Comparison of ENCODE assay signal across 35 cellular contexts in the genomic region with DNA sequence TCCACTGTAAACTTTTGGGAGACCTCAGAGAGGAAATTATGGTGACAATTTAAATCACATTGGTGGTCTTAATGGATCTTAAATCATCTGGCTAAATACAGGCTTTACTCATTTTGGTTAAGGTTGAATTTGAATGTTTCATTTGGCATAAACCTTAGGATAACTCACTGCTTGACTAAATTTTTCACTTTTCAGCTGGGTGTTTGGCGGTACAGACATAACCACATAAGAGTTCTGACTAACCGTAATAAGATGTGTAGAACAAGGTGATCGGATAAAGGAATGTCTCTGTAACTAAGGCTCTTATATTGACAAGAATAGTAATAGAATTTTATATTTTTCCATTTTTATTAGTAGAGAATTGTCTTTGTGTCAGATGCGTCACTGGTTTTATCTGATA.
"Had no signal": no experiment of that assay in that cellular context is flagged by ENCODE, and none has a peak within 500 bp of the region (broad histone marks: within the 10 kb centered on the region; RNA-seq: fewer than 3 reads in every experiment).

No MANE protein-coding gene starts in this region.

- FAIRE-seq: bronchial epithelial cell, TTC549 had no signal

- H3K27ac ChIP-seq: ascending aorta, cardiac muscle cell, VCaP had no signal

- DNase-seq: activated B cell treated with CpG ODN at 0.5 μM for 24 hours; activated CD4-positive, alpha-beta memory T cell treated with anti-CD3 and anti-CD28 coated beads for 36 hours; activated CD4-positive, alpha-beta T cell treated with anti-CD3 and anti-CD28 coated beads for 4 hours; activated CD4-positive, alpha-beta T cell treated with anti-CD3 and anti-CD28 coated beads, Interleukin-2, amount 10 ng/mL, durations not matched to agents 24 days and 14 days; activated CD4-positive, alpha-beta T cell treated with anti-CD3 and anti-CD28 coated beads, Interleukin-2, amount 50 U/mL, for 1 hour; activated CD4-positive, alpha-beta T cell treated with anti-CD3 and anti-CD28 coated beads, Interleukin-2, amount 50 U/mL, for 4 hours; activated CD4-positive, CD25-positive, alpha-beta regulatory T cell treated with anti-CD3 and anti-CD28 coated beads, Interleukin-2, amount 50 U/mL, for 72 hours; activated CD8-positive, alpha-beta memory T cell treated with anti-CD3 and anti-CD28 coated beads, Interleukin-2, amount 50 U/mL, for 4 hours; activated CD8-positive, alpha-beta T cell treated with anti-CD3 and anti-CD28 coated beads for 36 hours; activated effector memory CD4-positive, alpha-beta T cell treated with Interleukin-2 at 50 U/mL for 16 hours; activated gamma-delta T cell; activated naive CD4-positive, alpha-beta T cell treated with anti-CD3 and anti-CD28 coated beads, Interleukin-2, amount 10 ng/mL, durations not matched to agents 7 days and 5 days; activated naive CD4-positive, alpha-beta T cell treated with Interleukin-2 at 50 U/mL for 16 hours; activated naive CD8-positive, alpha-beta T cell treated with anti-CD3 and anti-CD28 coated beads, Interleukin-2, amount 10 ng/mL, durations not matched to agents 7 days and 5 days; activated naive CD8-positive, alpha-beta T cell treated with anti-CD3 and anti-CD28 coated beads, Interleukin-2, amount 50 U/mL, for 24 hours; activated T-cell treated with anti-CD3 and anti-CD28 coated beads, Interleukin-2, amount 50 U/mL, for 24 hours; activated T-cell treated with anti-CD3 and anti-CD28 coated beads, Interleukin-2, amount 50 U/mL, for 48 hours; amygdala; anterior cingulate cortex; caudate nucleus; cerebellar nuclear complex; T-cell; T-helper 17 cell; T-helper 9 cell had no signal

- H3K4me3 Mint-ChIP-seq: activated B cell treated with CpG ODN at 0.5 μM for 24 hours; activated CD4-positive, alpha-beta memory T cell treated with anti-CD3 and anti-CD28 coated beads for 36 hours; activated CD4-positive, alpha-beta T cell treated with anti-CD3 and anti-CD28 coated beads, Interleukin-2, amount 10 ng/mL, durations not matched to agents 24 days and 14 days; activated CD8-positive, alpha-beta T cell treated with anti-CD3 and anti-CD28 coated beads for 36 hours; activated naive CD4-positive, alpha-beta T cell treated with anti-CD3 and anti-CD28 coated beads, Interleukin-2, amount 10 ng/mL, durations not matched to agents 7 days and 5 days; activated naive CD4-positive, alpha-beta T cell treated with anti-CD3 and anti-CD28 coated beads, Interleukin-2, amount 50 U/mL, for 24 hours; activated naive CD8-positive, alpha-beta T cell; activated naive CD8-positive, alpha-beta T cell treated with anti-CD3 and anti-CD28 coated beads, Interleukin-2, amount 10 ng/mL, durations not matched to agents 7 days and 5 days; activated naive CD8-positive, alpha-beta T cell treated with anti-CD3 and anti-CD28 coated beads, Interleukin-2, amount 50 U/mL, for 24 hours; activated T-cell treated with anti-CD3 and anti-CD28 coated beads, Interleukin-2, amount 50 U/mL, for 24 hours; brain; central memory CD8-positive, alpha-beta T cell; T-cell; T-helper 17 cell; T-helper 2 cell treated with Interferon-gamma antibody and Interleukin-4, amounts not matched to agents 5 μg/mL and 100 μg/mL, for 36 hours had no signal

- H3K4me1 Mint-ChIP-seq: activated B cell treated with CpG ODN at 0.5 μM for 24 hours; activated CD4-positive, alpha-beta T cell treated with anti-CD3 and anti-CD28 coated beads, Interleukin-2, amount 10 ng/mL, durations not matched to agents 24 days and 14 days; activated naive CD4-positive, alpha-beta T cell treated with anti-CD3 and anti-CD28 coated beads, Interleukin-2, amount 10 ng/mL, durations not matched to agents 7 days and 5 days; activated naive CD4-positive, alpha-beta T cell treated with anti-CD3 and anti-CD28 coated beads, Interleukin-2, amount 50 U/mL, for 24 hours; activated naive CD8-positive, alpha-beta T cell treated with anti-CD3 and anti-CD28 coated beads, Interleukin-2, amount 10 ng/mL, durations not matched to agents 7 days and 5 days; activated naive CD8-positive, alpha-beta T cell treated with anti-CD3 and anti-CD28 coated beads, Interleukin-2, amount 50 U/mL, for 24 hours; central memory CD8-positive, alpha-beta T cell; T-cell; T-helper 17 cell had no signal

- H3K4me1 ChIP-seq: ascending aorta had no signal

- H3K27ac Mint-ChIP-seq: activated B cell treated with CpG ODN at 0.5 μM for 24 hours; activated CD4-positive, alpha-beta memory T cell treated with anti-CD3 and anti-CD28 coated beads for 36 hours; activated CD4-positive, alpha-beta T cell treated with anti-CD3 and anti-CD28 coated beads, Interleukin-2, amount 10 ng/mL, durations not matched to agents 24 days and 14 days; activated CD8-positive, alpha-beta T cell treated with anti-CD3 and anti-CD28 coated beads for 36 hours; activated naive CD4-positive, alpha-beta T cell treated with anti-CD3 and anti-CD28 coated beads, Interleukin-2, amount 10 ng/mL, durations not matched to agents 7 days and 5 days; activated naive CD4-positive, alpha-beta T cell treated with anti-CD3 and anti-CD28 coated beads, Interleukin-2, amount 50 U/mL, for 24 hours; activated naive CD8-positive, alpha-beta T cell; activated naive CD8-positive, alpha-beta T cell treated with anti-CD3 and anti-CD28 coated beads, Interleukin-2, amount 10 ng/mL, durations not matched to agents 7 days and 5 days; activated naive CD8-positive, alpha-beta T cell treated with anti-CD3 and anti-CD28 coated beads, Interleukin-2, amount 50 U/mL, for 24 hours; activated T-cell treated with anti-CD3 and anti-CD28 coated beads, Interleukin-2, amount 50 U/mL, for 24 hours; activated T-helper 2 cell treated with anti-CD3 and anti-CD28 coated beads, Interferon-gamma antibody, Interleukin-2, Interleukin-4, amounts not matched to agents 10 μg/mL and 5 μg/mL and 100 μg/mL, durations not matched to agents 14 hours and 24 hours and 36 hours; T-cell; T-helper 17 cell; T-helper 2 cell treated with Interferon-gamma antibody and Interleukin-4, amounts not matched to agents 5 μg/mL and 100 μg/mL, for 36 hours had no signal

- H3K36me3 Mint-ChIP-seq: activated CD4-positive, alpha-beta memory T cell treated with anti-CD3 and anti-CD28 coated beads for 36 hours; activated naive CD4-positive, alpha-beta T cell treated with anti-CD3 and anti-CD28 coated beads, Interleukin-2, amount 10 ng/mL, durations not matched to agents 7 days and 5 days; activated naive CD4-positive, alpha-beta T cell treated with anti-CD3 and anti-CD28 coated beads, Interleukin-2, amount 50 U/mL, for 24 hours; activated naive CD8-positive, alpha-beta T cell treated with anti-CD3 and anti-CD28 coated beads, Interleukin-2, amount 10 ng/mL, durations not matched to agents 7 days and 5 days; T-cell had no signal

- H3K27me3 ChIP-seq: ascending aorta, cardiac muscle cell had no signal

- H3K27me3 Mint-ChIP-seq: activated B cell treated with CpG ODN at 0.5 μM for 24 hours; activated CD4-positive, alpha-beta T cell treated with anti-CD3 and anti-CD28 coated beads, Interleukin-2, amount 10 ng/mL, durations not matched to agents 24 days and 14 days; activated naive CD4-positive, alpha-beta T cell treated with anti-CD3 and anti-CD28 coated beads, Interleukin-2, amount 10 ng/mL, durations not matched to agents 7 days and 5 days; activated naive CD8-positive, alpha-beta T cell treated with anti-CD3 and anti-CD28 coated beads, Interleukin-2, amount 10 ng/mL, durations not matched to agents 7 days and 5 days; activated naive CD8-positive, alpha-beta T cell treated with anti-CD3 and anti-CD28 coated beads, Interleukin-2, amount 50 U/mL, for 24 hours; brain; central memory CD8-positive, alpha-beta T cell; T-helper 17 cell had no signal

- H3K36me3 ChIP-seq: ascending aorta, cardiac muscle cell had no signal

- ATAC-seq: activated CD8-positive, alpha-beta T cell treated with anti-CD3 and anti-CD28 coated beads for 36 hours; activated naive CD8-positive, alpha-beta T cell treated with anti-CD3 and anti-CD28 coated beads, Interleukin-2, amount 50 U/mL, for 24 hours; T-cell; T-helper 17 cell had no signal

- H3K9me3 Mint-ChIP-seq: activated T-helper 2 cell treated with anti-CD3 and anti-CD28 coated beads, Interferon-gamma antibody, Interleukin-2, Interleukin-4, amounts not matched to agents 10 μg/mL and 5 μg/mL and 100 μg/mL, durations not matched to agents 14 hours and 24 hours and 36 hours had no signal

- H3K4me3 ChIP-seq: ascending aorta, cardiac muscle cell had no signal
